Comparison of ENCODE assay signal across 13 cellular contexts in the genomic region with DNA sequence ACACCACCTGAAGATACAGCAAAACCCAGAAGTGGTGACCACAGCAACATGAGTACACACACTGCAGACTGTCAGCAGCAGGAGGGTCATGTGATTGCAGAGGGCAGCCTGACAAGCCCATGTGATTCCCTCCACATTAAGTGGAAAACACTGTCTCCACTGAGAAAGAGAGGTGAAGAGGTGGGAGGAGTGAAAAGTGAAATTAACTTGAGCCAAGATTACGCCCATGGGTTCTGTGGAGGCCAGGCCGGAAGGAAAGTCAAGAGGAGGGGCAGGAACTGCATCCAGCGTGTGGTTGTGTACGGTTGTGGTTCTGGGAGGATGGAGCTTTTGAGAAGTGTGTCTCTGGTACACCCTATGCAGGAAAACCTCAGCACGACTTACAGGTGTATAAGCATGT.
DNase-seq lines count a peak whose midpoint lies in the region; ATAC-seq and TF ChIP-seq lines count a peak whose summit lies in the region.
"Had no signal": no experiment of that assay in that cellular context is flagged by ENCODE, and none has a peak within 500 bp of the region (broad histone marks: within the 10 kb centered on the region; RNA-seq: fewer than 3 reads in every experiment).

No MANE protein-coding gene starts in this region.

- H3K27ac ChIP-seq in BLaER1 (0 out of 2 replicates have a peak overlapping the region, but pooled peaks have one; percentile 27), left ventricle myocardium inferior (replicated peaks) (peak overlapping the region; percentile 42)

- H3K36me3 ChIP-seq in BLaER1 (no peaks in the 10 kb centered on the region), left ventricle myocardium inferior (no peaks in the 10 kb centered on the region)

- peak overlapping the region; percentile 54 for H3K27ac Mint-ChIP-seq in activated CD4-positive, alpha-beta memory T cell treated with anti-CD3 and anti-CD28 coated beads for 36 hours

- H3K4me1 ChIP-seq in BLaER1 (peaks cover 91% of the 10 kb centered on the region), left ventricle myocardium inferior (peaks cover 75% of the 10 kb centered on the region)

- intact Hi-C loops in activated CD4-positive, alpha-beta memory T cell treated with anti-CD3 and anti-CD28 coated beads for 36 hours (cut with micrococcal nuclease): loop anchor here (1.0 to 10.0 kb wide), 2 partner anchors 13 to 217 kb away; no protein-coding TSS in a partner anchor
- intact Hi-C loops in left ventricle myocardium inferior (cut with micrococcal nuclease): no loop called here

- H3K27me3 ChIP-seq in BLaER1: no peaks in the 10 kb centered on the region
- no peaks in the 10 kb centered on the region for H3K27me3 ChIP-seq in left ventricle myocardium inferior (ENCODE audit: low read depth)

- DNase-seq in COLO829 (ENCODE audit: low spot score) (peak; percentile 43), left ventricle myocardium inferior (no peak), NCI-H524 (lab: John Stamatoyannopoulos, UW) (no peak), foreskin fibroblast (no peak), 8988T (no peak)
- peak; percentile 56 for DNase-seq in activated CD4-positive, alpha-beta memory T cell treated with anti-CD3 and anti-CD28 coated beads for 36 hours
- DNase-seq: anterior cingulate cortex, Calu3, H7, naive B cell, NCI-H2081 treated with DMSO at 0.1 percent for 48 hours had no signal

- CTCF ChIA-PET in activated CD4-positive, alpha-beta memory T cell treated with anti-CD3 and anti-CD28 coated beads for 36 hours (lab: Charles Lee): interaction anchor here (1.2 to 2.0 kb wide), 2 partner anchors 12 to 143 kb away, joined by 5 to 6 read pairs; no protein-coding TSS in a partner anchor

- TF ChIP-seq CTCF in left ventricle myocardium inferior (IDR thresholded peaks at IDR 0.05; ENCODE audit: borderline replicate concordance): no peak
- no peak for TF ChIP-seq CTCF in foreskin fibroblast (IDR thresholded peaks at IDR 0.05; ENCODE audit: low read depth, low read length)

- H3K4me2 ChIP-seq in BLaER1: peak overlapping the region; percentile 83

- H3K9me3 ChIP-seq in BLaER1: no peaks in the 10 kb centered on the region
- H3K9me3 ChIP-seq in left ventricle myocardium inferior (replicated peaks): no peaks in the 10 kb centered on the region

- H4K20me1 ChIP-seq in BLaER1: no peaks in the 10 kb centered on the region

- H3K9ac ChIP-seq in BLaER1: 0 out of 2 replicates have a peak overlapping the region, but pooled peaks have one; percentile 17

- H3K9me3 Mint-ChIP-seq in activated CD4-positive, alpha-beta memory T cell treated with anti-CD3 and anti-CD28 coated beads for 36 hours: no peaks in the 10 kb centered on the region

- H3K4me1 Mint-ChIP-seq in activated CD4-positive, alpha-beta memory T cell treated with anti-CD3 and anti-CD28 coated beads for 36 hours (ENCODE audit: low read depth): peaks cover 68% of the 10 kb centered on the region

- POLR2A ChIA-PET in activated CD4-positive, alpha-beta memory T cell treated with anti-CD3 and anti-CD28 coated beads for 36 hours (lab: Charles Lee): interaction anchor here (1.7 kb wide), 1 partner anchor 12 kb away, joined by 8 read pairs; no protein-coding TSS in a partner anchor

- no peaks in the 10 kb centered on the region for H3K36me3 Mint-ChIP-seq in activated CD4-positive, alpha-beta memory T cell treated with anti-CD3 and anti-CD28 coated beads for 36 hours
- H3K36me3 Mint-ChIP-seq: naive B cell had no signal

- H3K4me3 Mint-ChIP-seq in activated CD4-positive, alpha-beta memory T cell treated with anti-CD3 and anti-CD28 coated beads for 36 hours: peak overlapping the region; percentile 33
- H3K4me3 Mint-ChIP-seq: naive B cell had no signal

- ATAC-seq in HG03039 (IDR thresholded peaks at IDR 0.05; ENCODE audit: unreplicated experiment): no peak

- H3K4me3 ChIP-seq in BLaER1 (peak overlapping the region; percentile 17; the same call in 1 of the 2 replicates), left ventricle myocardium inferior (no peak overlapping the region), foreskin fibroblast (ENCODE audit: low read depth in 1 of 2, low read length in 2 of 2) (no peak overlapping the region)

- H3K27me3 Mint-ChIP-seq in activated CD4-positive, alpha-beta memory T cell treated with anti-CD3 and anti-CD28 coated beads for 36 hours: peaks cover 3% of the 10 kb centered on the region

Comparison
In these comparisons a context has a peak if more than half of its experiments do, and no peak if none do; other contexts are left out.
1. DNase-seq: peak in COLO829 (single experiment) and activated CD4-positive, alpha-beta memory T cell treated with anti-CD3 and anti-CD28 coated beads for 36 hours (single experiment); none in left ventricle myocardium inferior (single experiment), NCI-H524 (0 of 2), foreskin fibroblast (0 of 2) and 8988T (single experiment).